ENCODE assay signal across 9 cellular contexts in genomic region chr14:76948213-76948947, GRCh38.
A peak's percentile ranks its signal among the peaks of the same experiment; 100 is the strongest.
DNase-seq lines count a peak whose midpoint lies in the region; ATAC-seq and TF ChIP-seq lines count a peak whose summit lies in the region.
"Had no signal": no experiment of that assay in that cellular context is flagged by ENCODE, and none has a peak within 500 bp of the region (broad histone marks: within the 10 kb centered on the region; RNA-seq: fewer than 3 reads in every experiment).

No MANE protein-coding gene starts in this region.

- WGBS in psoas muscle, 3 donors: 62 to 71% (median 69%) methylated on average over 11 of the region's 11 CpGs

- H3K4me3 ChIP-seq in right atrium auricular region (no peak overlapping the region), psoas muscle (no peak overlapping the region)

- H3K27ac ChIP-seq in right atrium auricular region (peak overlapping the region; percentile 81 to 85), psoas muscle (peak overlapping the region; percentile 84)

- in situ Hi-C loops in Caki2 (cut with HindIII; ENCODE audit: low pct_unique_long_range_greater_than_20kb, low sequenced_read_pairs) (no loop called here), ACHN (cut with HindIII; ENCODE audit: low pct_ligation_motif_present, low pct_unique_long_range_greater_than_20kb, low sequenced_read_pairs) (no loop called here)

- no peak for TF ChIP-seq CTCF in right atrium auricular region (IDR thresholded peaks at IDR 0.05)
- no peak for TF ChIP-seq CTCF in psoas muscle (IDR thresholded peaks at IDR 0.05)

- intact Hi-C loops in psoas muscle (cut with DNase I): no loop called here

- 0 out of 3 replicates have a peak, but pooled peaks have one; percentile 1 for ATAC-seq in SK-N-SH treated with all-trans-retinoic acid at 6 μM for 48 hours
- ATAC-seq in psoas muscle: no peak
- ATAC-seq in GM18868 (IDR thresholded peaks at IDR 0.05; ENCODE audit: unreplicated experiment): no peak

- H3K4me1 ChIP-seq in right atrium auricular region (peaks cover 0 to 48% of the 10 kb centered on the region in 2 donors), psoas muscle (peaks cover 44% of the 10 kb centered on the region)

- H3K9me3 ChIP-seq in right atrium auricular region (no peaks in the 10 kb centered on the region), psoas muscle (no peaks in the 10 kb centered on the region)
- H3K9me3 ChIP-seq: Caco-2 had no signal

- H3K36me3 ChIP-seq in right atrium auricular region (no peaks in the 10 kb centered on the region), psoas muscle (ENCODE audit: insufficient read depth in 1 of 2, low read depth in 1 of 2) (no peaks in the 10 kb centered on the region)

- DNase-seq in Caki2 (ENCODE audit: low read depth) (peak; percentile 54), right atrium auricular region (ENCODE audit: low spot score) (no peak), psoas muscle (no peak), ACHN (no peak), NCI-H1694 (lab: John Stamatoyannopoulos, UW) (no peak)
- DNase-seq in activated CD4-positive, CD25-positive, alpha-beta regulatory T cell treated with anti-CD3 and anti-CD28 coated beads, Interleukin-2, amount 50 U/mL, for 72 hours: no peak
- DNase-seq: Caco-2 had no signal

- H3K27me3 ChIP-seq in right atrium auricular region: no peaks in the 10 kb centered on the region
- no peaks in the 10 kb centered on the region for H3K27me3 ChIP-seq in psoas muscle (ENCODE audit: insufficient read depth in 3 of 3, low read length in 2 of 3)

TF ChIP-seq in SK-N-SH treated with all-trans-retinoic acid at 6 μM for 48 hours, 23 proteins besides CTCF, POLR2A, EP300 and RAD21:
- TF ChIP-seq ESRRG (CRISPR knock-in tag; IDR thresholded peaks at IDR 0.05) (no peak), POU6F1 (CRISPR knock-in tag; IDR thresholded peaks at IDR 0.05; ENCODE audit: borderline replicate concordance, low read depth) (no peak), PPARA (CRISPR knock-in tag; IDR thresholded peaks at IDR 0.05; ENCODE audit: borderline replicate concordance) (no peak), TCF4 (CRISPR knock-in tag; IDR thresholded peaks at IDR 0.05; ENCODE audit: borderline replicate concordance) (no peak), RARB (CRISPR knock-in tag; IDR thresholded peaks at IDR 0.05) (no peak)
- TF ChIP-seq, protein P1, sequence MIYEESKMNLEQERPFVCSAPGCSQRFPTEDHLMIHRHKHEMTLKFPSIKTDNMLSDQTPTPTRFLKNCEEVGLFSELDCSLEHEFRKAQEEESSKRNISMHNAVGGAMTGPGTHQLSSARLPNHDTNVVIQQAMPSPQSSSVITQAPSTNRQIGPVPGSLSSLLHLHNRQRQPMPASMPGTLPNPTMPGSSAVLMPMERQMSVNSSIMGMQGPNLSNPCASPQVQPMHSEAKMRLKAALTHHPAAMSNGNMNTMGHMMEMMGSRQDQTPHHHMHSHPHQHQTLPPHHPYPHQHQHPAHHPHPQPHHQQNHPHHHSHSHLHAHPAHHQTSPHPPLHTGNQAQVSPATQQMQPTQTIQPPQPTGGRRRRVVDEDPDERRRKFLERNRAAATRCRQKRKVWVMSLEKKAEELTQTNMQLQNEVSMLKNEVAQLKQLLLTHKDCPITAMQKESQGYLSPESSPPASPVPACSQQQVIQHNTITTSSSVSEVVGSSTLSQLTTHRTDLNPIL (CRISPR knock-in tag; IDR thresholded peaks at IDR 0.05; ENCODE audit: low read depth): no peak
TF ChIP-seq in SK-N-SH treated with all-trans-retinoic acid at 6 μM for 48 hours: peak in this region for 0.
